In the genomic region with DNA sequence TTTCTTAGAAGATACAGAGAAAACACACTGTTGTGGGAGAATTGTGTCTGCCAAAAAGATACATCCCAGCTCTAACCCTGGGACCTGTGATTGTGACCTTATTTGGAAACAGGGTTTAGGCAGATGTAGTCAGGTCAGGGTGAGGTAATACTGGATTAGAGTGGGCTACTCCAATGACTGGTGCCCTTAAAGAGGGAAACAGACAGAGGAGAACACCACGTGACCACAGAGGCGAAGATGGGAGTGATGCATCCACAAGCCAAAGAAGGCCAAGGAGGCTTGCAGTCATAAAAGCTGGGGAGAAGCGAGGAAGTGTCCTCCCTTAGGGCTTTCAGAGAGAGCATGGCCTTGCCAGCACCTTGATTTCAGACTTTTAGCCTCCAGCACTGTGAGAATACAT, we compare ENCODE assay signal across 26 cellular contexts. TPM values are rescaled to one million over a fixed set of nuclear protein-coding genes. Genes with fewer than 3 reads are reported as not detected.
A peak's percentile ranks its signal among the peaks of the same experiment; 100 is the strongest.
DNase-seq lines count a peak whose midpoint lies in the region; ATAC-seq, FAIRE-seq and TF ChIP-seq lines count a peak whose summit lies in the region.
"Had no signal": no experiment of that assay in that cellular context is flagged by ENCODE, and none has a peak within 500 bp of the region (broad histone marks: within the 10 kb centered on the region; RNA-seq: fewer than 3 reads in every experiment).

No MANE protein-coding gene starts in this region.

- in situ Hi-C loops in K562 (cut with MboI) = no loop called here

- H2AFZ ChIP-seq in K562 (ENCODE audit: low read depth, low read length) = 0 out of 2 replicates have a peak overlapping the region, but pooled peaks have one; percentile 32

- no peak for TF ChIP-seq POLR2A in K562 (conservative IDR thresholded peaks at IDR 0.05)
- TF ChIP-seq POLR2A in erythroblast (IDR thresholded peaks at IDR 0.05; ENCODE audit: low read length) = no peak

- ATAC-seq in K562 = no peak

- POLR2A ChIA-PET in HEK293 (lab: Yijun Ruan, JAX) (no interaction called here), K562 (lab: Yijun Ruan, JAX) (no interaction called here)

- no peak overlapping the region for H3K9ac ChIP-seq in K562 (ENCODE audit: insufficient read depth in 1 of 2, low read depth in 2 of 2, low read length in 2 of 2)
- H3K9ac ChIP-seq: BLaER1, KMS-11 had no signal

- WGBS in K562 (ENCODE audit: insufficient coverage, low coverage, missing lambda C conversion rate) = 38% methylated on average over 3 of the region's 3 CpGs

- H3K9me3 ChIP-seq in HEK293 (ENCODE audit: control insufficient read depth, insufficient read depth, low read depth, low read length) (no peaks in the 10 kb centered on the region), K562 (replicated peaks; ENCODE audit: control insufficient read depth, insufficient read depth, low read depth, low read length) (no peaks in the 10 kb centered on the region)
- H3K9me3 ChIP-seq: BLaER1, SJCRH30 had no signal

- CTCF ChIA-PET in HEK293 (lab: Yijun Ruan, JAX) = interaction anchor here (0.6 to 1.7 kb wide), 8 partner anchors 25 to 475 kb away, joined by 3 to 11 read pairs (median 5); partner anchors contain the start of gene DEFB132
- CTCF ChIA-PET in K562 (lab: Yijun Ruan, JAX; ENCODE audit: low intra/inter-chr PET ratio) = no interaction called here

- H3K36me3 ChIP-seq in HEK293 (ENCODE audit: control insufficient read depth in 2 of 2, insufficient read depth in 1 of 2, low read length in 2 of 2) (no peaks in the 10 kb centered on the region; a peak in 1 of 3 replicates), K562 (ENCODE audit: control insufficient read depth, insufficient read depth, low read length) (no peaks in the 10 kb centered on the region)
- H3K36me3 ChIP-seq: BLaER1, SJCRH30 had no signal

- H3K27me3 ChIP-seq in K562 (ENCODE audit: control insufficient read depth in 2 of 2, insufficient read depth in 2 of 2, low read length in 2 of 2) = no peaks in the 10 kb centered on the region

- H3K4me3 ChIP-seq in HEK293 (ENCODE audit: low read depth, low read length) (no peak overlapping the region), K562 (no peak overlapping the region)
- H3K4me3 ChIP-seq: BLaER1, SJCRH30 had no signal

- BruUV-seq in K562 (replicated peaks; lab: Mats Ljungman, UMichigan) = no TSS peak

- H3K79me2 ChIP-seq in K562 (ENCODE audit: control insufficient read depth, insufficient read depth, low read length) = no peaks in the 10 kb centered on the region

- TF ChIP-seq EP300 in K562 (IDR thresholded peaks at IDR 0.05; ENCODE audit: low read length) = no peak

- TF ChIP-seq CTCF in HEK293 (tag by site-specific recombination; IDR thresholded peaks at IDR 0.05) (no peak), K562 (IDR thresholded peaks at IDR 0.05 in 2 of 3, conservative IDR thresholded peaks at IDR 0.05 in 1 of 3; ENCODE audit: insufficient read depth in 2 of 3, low read depth in 1 of 3, low read length in 3 of 3) (no peak)

- no peaks in the 10 kb centered on the region for H4K20me1 ChIP-seq in K562 (replicated peaks; ENCODE audit: control insufficient read depth, insufficient read depth, low read length)
- H4K20me1 ChIP-seq: BLaER1 had no signal

- DNase-seq in NCI-H82 (lab: John Stamatoyannopoulos, UW) (peak; percentile 75), K562 (ENCODE audit: extremely low read depth in 1 of 4, low spot score in 3 of 4) (no peak), posterior vena cava (ENCODE audit: low spot score) (peak; percentile 3), hippocampal formation (lab: John Stamatoyannopoulos, UW) (no peak), DMS79 (lab: John Stamatoyannopoulos, UW) (no peak), erythroblast (lab: John Stamatoyannopoulos, UW) (no peak)
- DNase-seq: ACHN; CD4-positive, alpha-beta memory T cell; GDM1; MV-4-11; NCI-H1694; NCI-H2081; NCI-H2171; NCI-H345; NCI-H524; NCI-H774; SJCRH30 had no signal

- intact Hi-C loops in K562 (cut with micrococcal nuclease) (no loop called here), posterior vena cava (cut with DNase I) (loop anchor here in 1 of 2 donors (10.0 kb wide), 1 partner anchor 168 kb away; no protein-coding TSS in a partner anchor)

- no peak overlapping the region for H3K27ac ChIP-seq in HEK293 (ENCODE audit: extremely low read depth, low read depth, low read length)
- H3K27ac ChIP-seq in K562 (ENCODE audit: extremely low read depth, low read depth, low read length) = no peak overlapping the region
- H3K27ac ChIP-seq: BLaER1, HL-60, KMS-11, SJCRH30 had no signal

- no peaks in the 10 kb centered on the region for H3K9me1 ChIP-seq in K562 (ENCODE audit: control insufficient read depth, insufficient read depth, low read length)

- no peaks in the 10 kb centered on the region for H3K4me1 ChIP-seq in HEK293 (ENCODE audit: control insufficient read depth, insufficient read depth, low read length)
- H3K4me1 ChIP-seq in K562 (replicated peaks in 1 of 2; ENCODE audit: control insufficient read depth in 2 of 2, insufficient read depth in 2 of 2, low read length in 2 of 2) = peaks cover 5 to 11% of the 10 kb centered on the region in 2 experiments; a peak in 4 of 5 replicates
- H3K4me1 ChIP-seq: SJCRH30 had no signal

- no peak for TF ChIP-seq RAD21 in K562 (CRISPR knock-in tag; conservative IDR thresholded peaks at IDR 0.05 in 1 of 2, IDR thresholded peaks at IDR 0.05 in 1 of 2)

- no peak for FAIRE-seq in K562 (lab: Jason Lieb, UNC)
- FAIRE-seq: GM18507, RCC 7860 had no signal

- no peak overlapping the region for H3K4me2 ChIP-seq in K562 (ENCODE audit: insufficient read depth, low read length)
- H3K4me2 ChIP-seq: BLaER1, KMS-11 had no signal

TF ChIP-seq in HEK293, 187 proteins besides CTCF, POLR2A, EP300 and RAD21 (continues in another document):
- TF ChIP-seq, protein P1, sequence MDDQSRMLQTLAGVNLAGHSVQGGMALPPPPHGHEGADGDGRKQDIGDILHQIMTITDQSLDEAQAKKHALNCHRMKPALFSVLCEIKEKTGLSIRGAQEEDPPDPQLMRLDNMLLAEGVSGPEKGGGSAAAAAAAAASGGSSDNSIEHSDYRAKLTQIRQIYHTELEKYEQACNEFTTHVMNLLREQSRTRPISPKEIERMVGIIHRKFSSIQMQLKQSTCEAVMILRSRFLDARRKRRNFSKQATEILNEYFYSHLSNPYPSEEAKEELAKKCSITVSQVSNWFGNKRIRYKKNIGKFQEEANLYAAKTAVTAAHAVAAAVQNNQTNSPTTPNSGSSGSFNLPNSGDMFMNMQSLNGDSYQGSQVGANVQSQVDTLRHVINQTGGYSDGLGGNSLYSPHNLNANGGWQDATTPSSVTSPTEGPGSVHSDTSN (CRISPR knock-in tag; IDR thresholded peaks at IDR 0.05) = no peak
- peak; percentile 87 for TF ChIP-seq ZNF394 (tag by site-specific recombination; IDR thresholded peaks at IDR 0.05; ENCODE audit: borderline replicate concordance)

RNA-seq across cellular contexts. Expression of gene SLC52A3, which starts 35.6 kb away (rescaled TPM):
- total RNA-seq in K562 (2011; cell fraction: chromatin; rRNA removed; ENCODE audit: low replicate concordance) = 0.30 and 0.76 TPM in 2 replicates
- 0.83 and 0.92 TPM in 2 replicates for total RNA-seq in K562 (2011; cell fraction: nucleolus; rRNA removed)
- 0.53 and 0.81 TPM in 2 replicates for total RNA-seq in K562 (2011; cell fraction: nucleoplasm; rRNA removed)
- total RNA-seq in K562 (2014; rRNA removed) (0.09 and 0.16 TPM in 2 replicates), K562 (2014; rRNA removed; fragmentation: Illumina TruSeq; extraction: Trizol) (0.13 and 0.25 TPM in 2 replicates), K562 (2015; rRNA removed; fragmentation: Illumina TruSeq; extraction: Trizol) (0.11 and 0.19 TPM in 2 replicates), K562 (2021) (0.60 and 0.69 TPM in 2 replicates), posterior vena cava (1 to 10 TPM; 1.1 to 3.6 TPM)
- polyA plus RNA-seq in K562 (2011; rRNA removed) (0.10 and 1.0 TPM in 2 replicates), K562 (2014; fragmentation: Illumina TruSeq; extraction: Trizol) (0.37 and 0.44 TPM in 2 replicates), K562 (2014; fragmentation: Nextera tagmentation; extraction: Ambion mirVana) (under 1 TPM; 0.06 to 0.07 TPM), K562 (2014; rRNA removed) (0.16 and 0.20 TPM in 2 replicates)
- 0.42 and 0.81 TPM in 2 replicates for polyA plus RNA-seq in K562 (2011; cell fraction: cytosol; rRNA removed)
- polyA plus RNA-seq in K562 (2011; cell fraction: nucleus; rRNA removed) = 0.44 and 0.51 TPM in 2 replicates
- polyA plus RNA-seq in K562 (2012) = 0.49 and 0.79 TPM in 2 replicates
- 0.39 TPM in 1 of 2 replicates, not detected in the other for polyA minus RNA-seq in K562 (2011; rRNA and poly(A)+ RNA removed)
- 1.5 TPM in 1 of 2 replicates, not detected in the other for polyA minus RNA-seq in K562 (2011; cell fraction: cytosol; rRNA and poly(A)+ RNA removed)
- polyA minus RNA-seq in K562 (2011; cell fraction: nucleus; rRNA and poly(A)+ RNA removed) = 0.13 and 0.89 TPM in 2 replicates
- total RNA-seq: CD4-positive, alpha-beta memory T cell; OCI-LY7; SJCRH30 had no signal
- polyA plus RNA-seq: CD4-positive, alpha-beta memory T cell had no signal

RNA-seq across cellular contexts. Expression of gene SCRT2, which starts 57.1 kb away (rescaled TPM):
- 0.18 and 0.37 TPM in 2 replicates for total RNA-seq in K562 (2011; cell fraction: chromatin; rRNA removed; ENCODE audit: low replicate concordance)
- total RNA-seq in K562 (2011; cell fraction: nucleolus; rRNA removed) = 0.26 and 0.50 TPM in 2 replicates
- total RNA-seq in K562 (2011; cell fraction: nucleoplasm; rRNA removed) = 0.29 and 0.99 TPM in 2 replicates
- total RNA-seq in K562 (2014; rRNA removed) (0.04 and 0.05 TPM in 2 replicates), K562 (2014; rRNA removed; fragmentation: Illumina TruSeq; extraction: Trizol) (0.04 TPM in 1 of 2 replicates, not detected in the other), K562 (2015; rRNA removed; fragmentation: Illumina TruSeq; extraction: Trizol) (0.07 and 0.19 TPM in 2 replicates), K562 (2021) (0.47 and 0.75 TPM in 2 replicates), posterior vena cava (not detected)
- polyA plus RNA-seq in K562 (2011; rRNA removed) (0.12 and 0.13 TPM in 2 replicates), K562 (2014; fragmentation: Illumina TruSeq; extraction: Trizol) (0.30 and 0.36 TPM in 2 replicates), K562 (2014; fragmentation: Nextera tagmentation; extraction: Ambion mirVana) (not detected), K562 (2014; rRNA removed) (0.19 and 0.34 TPM in 2 replicates)
- 0.10 and 0.63 TPM in 2 replicates for polyA plus RNA-seq in K562 (2011; cell fraction: cytosol; rRNA removed)
- 0.91 and 4.1 TPM in 2 replicates for polyA plus RNA-seq in K562 (2011; cell fraction: nucleus; rRNA removed)
- 0.19 and 0.48 TPM in 2 replicates for polyA plus RNA-seq in K562 (2012)
- polyA minus RNA-seq in K562 (2011; rRNA and poly(A)+ RNA removed) = 0.12 and 0.25 TPM in 2 replicates
- 0.64 and 1.2 TPM in 2 replicates for polyA minus RNA-seq in K562 (2011; cell fraction: cytosol; rRNA and poly(A)+ RNA removed)
- polyA minus RNA-seq in K562 (2011; cell fraction: nucleus; rRNA and poly(A)+ RNA removed) = 0.44 and 2.2 TPM in 2 replicates
- total RNA-seq: CD4-positive, alpha-beta memory T cell; H4; HT-29; OCI-LY7; SJCRH30 had no signal
- polyA plus RNA-seq: CD4-positive, alpha-beta memory T cell had no signal

Comparison
In these comparisons a context has a peak if more than half of its experiments do, and no peak if none do; other contexts are left out.
1. DNase-seq: peak in NCI-H82 (single experiment) and posterior vena cava (single experiment); none in K562 (0 of 4), hippocampal formation (0 of 2), DMS79 (single experiment) and erythroblast (0 of 2).
2. Of the 44 proteins assayed by ChIP-seq in both K562 and HEK293: peak only in K562: none; only in HEK293: PRDM10; in both: none; in neither: 43.